8 cellular contexts compared by ENCODE assay signal in genomic region chr3:149751551-149751950, GRCh38. TPM values are rescaled to one million over a fixed set of nuclear protein-coding genes. Genes with fewer than 3 reads are reported as not detected.
A peak's percentile ranks its signal among the peaks of the same experiment; 100 is the strongest.
DNase-seq lines count a peak whose midpoint lies in the region; ATAC-seq and TF ChIP-seq lines count a peak whose summit lies in the region.

No MANE protein-coding gene starts in this region.

- no peak overlapping the region for H3K27ac ChIP-seq in liver (ENCODE audit: low read depth in 1 of 2, low read length in 2 of 2)

- peaks cover 2 to 15% (median 9%) of the 10 kb centered on the region in 4 donors for H3K4me1 ChIP-seq in liver (ENCODE audit: control insufficient read depth in 4 of 4, insufficient read depth in 4 of 4, low read length in 3 of 4)

- no peaks in the 10 kb centered on the region for H3K27me3 Mint-ChIP-seq in activated naive CD4-positive, alpha-beta T cell treated with anti-CD3 and anti-CD28 coated beads, Interleukin-2, amount 50 U/mL, for 24 hours
- no peaks in the 10 kb centered on the region for H3K27me3 Mint-ChIP-seq in activated naive CD8-positive, alpha-beta T cell treated with anti-CD3 and anti-CD28 coated beads, Interleukin-2, amount 50 U/mL, for 24 hours
- no peaks in the 10 kb centered on the region for H3K27me3 Mint-ChIP-seq in type B pancreatic cell

- no peak for TF ChIP-seq RAD21 in liver (IDR thresholded peaks at IDR 0.05)

- H3K4me3 Mint-ChIP-seq in activated naive CD4-positive, alpha-beta T cell treated with anti-CD3 and anti-CD28 coated beads, Interleukin-2, amount 50 U/mL, for 24 hours: peak overlapping the region; percentile 96
- H3K4me3 Mint-ChIP-seq in activated naive CD8-positive, alpha-beta T cell treated with anti-CD3 and anti-CD28 coated beads, Interleukin-2, amount 50 U/mL, for 24 hours: peak overlapping the region; percentile 92
- H3K4me3 Mint-ChIP-seq in type B pancreatic cell: peak overlapping the region; percentile 97

- peaks cover 6 to 17% (median 14%) of the 10 kb centered on the region in 4 donors for H3K36me3 ChIP-seq in liver (ENCODE audit: control insufficient read depth in 4 of 4, insufficient read depth in 3 of 4, low read depth in 1 of 4, low read length in 3 of 4)

- H3K4me1 Mint-ChIP-seq in activated naive CD4-positive, alpha-beta T cell treated with anti-CD3 and anti-CD28 coated beads, Interleukin-2, amount 50 U/mL, for 24 hours: peaks cover 50% of the 10 kb centered on the region
- H3K4me1 Mint-ChIP-seq in activated naive CD8-positive, alpha-beta T cell treated with anti-CD3 and anti-CD28 coated beads, Interleukin-2, amount 50 U/mL, for 24 hours: peaks cover 21% of the 10 kb centered on the region
- H3K4me1 Mint-ChIP-seq in type B pancreatic cell (ENCODE audit: unreplicated experiment): peaks cover 6% of the 10 kb centered on the region

- WGBS in liver: 25% methylated on average over 4 of the region's 4 CpGs

- no peak for ATAC-seq in activated naive CD4-positive, alpha-beta T cell treated with anti-CD3 and anti-CD28 coated beads, Interleukin-2, amount 50 U/mL, for 72 hours
- no peak for ATAC-seq in activated naive CD8-positive, alpha-beta T cell treated with anti-CD3 and anti-CD28 coated beads, Interleukin-2, amount 50 U/mL, for 24 hours
- ATAC-seq in HG02798 (IDR thresholded peaks at IDR 0.05; ENCODE audit: poor library complexity, unreplicated experiment): no peak
- no peak for ATAC-seq in HG03469 (IDR thresholded peaks at IDR 0.05; ENCODE audit: unreplicated experiment)

- H3K36me3 Mint-ChIP-seq in activated naive CD4-positive, alpha-beta T cell treated with anti-CD3 and anti-CD28 coated beads, Interleukin-2, amount 50 U/mL, for 24 hours: peaks cover 12% of the 10 kb centered on the region
- H3K36me3 Mint-ChIP-seq in activated naive CD4-positive, alpha-beta T cell treated with anti-CD3 and anti-CD28 coated beads, Interleukin-2, amount 50 U/mL, for 72 hours: peaks cover 15 to 23% of the 10 kb centered on the region in 2 donors
- H3K36me3 Mint-ChIP-seq in activated naive CD8-positive, alpha-beta T cell treated with anti-CD3 and anti-CD28 coated beads, Interleukin-2, amount 50 U/mL, for 24 hours (ENCODE audit: low read depth): peaks cover 28% of the 10 kb centered on the region
- peaks cover 15% of the 10 kb centered on the region for H3K36me3 Mint-ChIP-seq in type B pancreatic cell

- H3K9ac ChIP-seq in liver (ENCODE audit: low read depth in 1 of 2, low read length in 2 of 2): peak overlapping the region; percentile 79 to 86

- H3K27ac Mint-ChIP-seq in activated naive CD4-positive, alpha-beta T cell treated with anti-CD3 and anti-CD28 coated beads, Interleukin-2, amount 50 U/mL, for 24 hours: peak overlapping the region; percentile 92
- peak overlapping the region in 1 of 2 donors; percentile 94 for H3K27ac Mint-ChIP-seq in activated naive CD4-positive, alpha-beta T cell treated with anti-CD3 and anti-CD28 coated beads, Interleukin-2, amount 50 U/mL, for 72 hours
- H3K27ac Mint-ChIP-seq in activated naive CD8-positive, alpha-beta T cell treated with anti-CD3 and anti-CD28 coated beads, Interleukin-2, amount 50 U/mL, for 24 hours: peak overlapping the region; percentile 85
- peak overlapping the region; percentile 91 for H3K27ac Mint-ChIP-seq in type B pancreatic cell

- H3K4me3 ChIP-seq in liver (ENCODE audit: low read depth in 1 of 3, low read length in 3 of 3): peak overlapping the region; percentile 68 to 100 (median 96)

- no peaks in the 10 kb centered on the region for H3K27me3 ChIP-seq in liver (ENCODE audit: control insufficient read depth in 4 of 4, insufficient read depth in 4 of 4, low read length in 3 of 4)

- no peaks in the 10 kb centered on the region for H3K9me3 Mint-ChIP-seq in activated naive CD4-positive, alpha-beta T cell treated with anti-CD3 and anti-CD28 coated beads, Interleukin-2, amount 50 U/mL, for 24 hours
- peaks cover 0 to 6% of the 10 kb centered on the region in 2 donors for H3K9me3 Mint-ChIP-seq in activated naive CD4-positive, alpha-beta T cell treated with anti-CD3 and anti-CD28 coated beads, Interleukin-2, amount 50 U/mL, for 72 hours
- no peaks in the 10 kb centered on the region for H3K9me3 Mint-ChIP-seq in activated naive CD8-positive, alpha-beta T cell treated with anti-CD3 and anti-CD28 coated beads, Interleukin-2, amount 50 U/mL, for 24 hours
- H3K9me3 Mint-ChIP-seq in type B pancreatic cell: no peaks in the 10 kb centered on the region

- no peaks in the 10 kb centered on the region for H3K9me3 ChIP-seq in liver (ENCODE audit: control insufficient read depth in 4 of 4, low read length in 3 of 4)

- no peak for DNase-seq in activated naive CD4-positive, alpha-beta T cell treated with anti-CD3 and anti-CD28 coated beads, Interleukin-2, amount 50 U/mL, for 72 hours (ENCODE audit: low spot score in 2 of 2)
- no peak for DNase-seq in activated naive CD8-positive, alpha-beta T cell treated with anti-CD3 and anti-CD28 coated beads, Interleukin-2, amount 50 U/mL, for 24 hours
- DNase-seq in type B pancreatic cell (ENCODE audit: extremely low spot score, unreplicated experiment): no peak
- no peak for DNase-seq in foreskin melanocyte

- TF ChIP-seq CTCF in liver (IDR thresholded peaks at IDR 0.05; ENCODE audit: low read depth, low read length, missing input control): no peak
- no peak for TF ChIP-seq CTCF in type B pancreatic cell (conservative IDR thresholded peaks at IDR 0.05)

TF ChIP-seq in liver, 16 proteins besides CTCF, POLR2A, EP300 and RAD21:
- no peak for TF ChIP-seq HNF4G (IDR thresholded peaks at IDR 0.05)
- TF ChIP-seq FOXA2 (IDR thresholded peaks at IDR 0.05): no peak
- TF ChIP-seq, protein P1, sequence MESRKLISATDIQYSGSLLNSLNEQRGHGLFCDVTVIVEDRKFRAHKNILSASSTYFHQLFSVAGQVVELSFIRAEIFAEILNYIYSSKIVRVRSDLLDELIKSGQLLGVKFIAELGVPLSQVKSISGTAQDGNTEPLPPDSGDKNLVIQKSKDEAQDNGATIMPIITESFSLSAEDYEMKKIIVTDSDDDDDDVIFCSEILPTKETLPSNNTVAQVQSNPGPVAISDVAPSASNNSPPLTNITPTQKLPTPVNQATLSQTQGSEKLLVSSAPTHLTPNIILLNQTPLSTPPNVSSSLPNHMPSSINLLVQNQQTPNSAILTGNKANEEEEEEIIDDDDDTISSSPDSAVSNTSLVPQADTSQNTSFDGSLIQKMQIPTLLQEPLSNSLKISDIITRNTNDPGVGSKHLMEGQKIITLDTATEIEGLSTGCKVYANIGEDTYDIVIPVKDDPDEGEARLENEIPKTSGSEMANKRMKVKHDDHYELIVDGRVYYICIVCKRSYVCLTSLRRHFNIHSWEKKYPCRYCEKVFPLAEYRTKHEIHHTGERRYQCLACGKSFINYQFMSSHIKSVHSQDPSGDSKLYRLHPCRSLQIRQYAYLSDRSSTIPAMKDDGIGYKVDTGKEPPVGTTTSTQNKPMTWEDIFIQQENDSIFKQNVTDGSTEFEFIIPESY (IDR thresholded peaks at IDR 0.05): no peak
- TF ChIP-seq YY1 (IDR thresholded peaks at IDR 0.05): no peak
- no peak for TF ChIP-seq HNF4A (conservative IDR thresholded peaks at IDR 0.05)
- TF ChIP-seq, protein P2, sequence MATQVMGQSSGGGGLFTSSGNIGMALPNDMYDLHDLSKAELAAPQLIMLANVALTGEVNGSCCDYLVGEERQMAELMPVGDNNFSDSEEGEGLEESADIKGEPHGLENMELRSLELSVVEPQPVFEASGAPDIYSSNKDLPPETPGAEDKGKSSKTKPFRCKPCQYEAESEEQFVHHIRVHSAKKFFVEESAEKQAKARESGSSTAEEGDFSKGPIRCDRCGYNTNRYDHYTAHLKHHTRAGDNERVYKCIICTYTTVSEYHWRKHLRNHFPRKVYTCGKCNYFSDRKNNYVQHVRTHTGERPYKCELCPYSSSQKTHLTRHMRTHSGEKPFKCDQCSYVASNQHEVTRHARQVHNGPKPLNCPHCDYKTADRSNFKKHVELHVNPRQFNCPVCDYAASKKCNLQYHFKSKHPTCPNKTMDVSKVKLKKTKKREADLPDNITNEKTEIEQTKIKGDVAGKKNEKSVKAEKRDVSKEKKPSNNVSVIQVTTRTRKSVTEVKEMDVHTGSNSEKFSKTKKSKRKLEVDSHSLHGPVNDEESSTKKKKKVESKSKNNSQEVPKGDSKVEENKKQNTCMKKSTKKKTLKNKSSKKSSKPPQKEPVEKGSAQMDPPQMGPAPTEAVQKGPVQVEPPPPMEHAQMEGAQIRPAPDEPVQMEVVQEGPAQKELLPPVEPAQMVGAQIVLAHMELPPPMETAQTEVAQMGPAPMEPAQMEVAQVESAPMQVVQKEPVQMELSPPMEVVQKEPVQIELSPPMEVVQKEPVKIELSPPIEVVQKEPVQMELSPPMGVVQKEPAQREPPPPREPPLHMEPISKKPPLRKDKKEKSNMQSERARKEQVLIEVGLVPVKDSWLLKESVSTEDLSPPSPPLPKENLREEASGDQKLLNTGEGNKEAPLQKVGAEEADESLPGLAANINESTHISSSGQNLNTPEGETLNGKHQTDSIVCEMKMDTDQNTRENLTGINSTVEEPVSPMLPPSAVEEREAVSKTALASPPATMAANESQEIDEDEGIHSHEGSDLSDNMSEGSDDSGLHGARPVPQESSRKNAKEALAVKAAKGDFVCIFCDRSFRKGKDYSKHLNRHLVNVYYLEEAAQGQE (IDR thresholded peaks at IDR 0.05): no peak
- TF ChIP-seq, protein P3, sequence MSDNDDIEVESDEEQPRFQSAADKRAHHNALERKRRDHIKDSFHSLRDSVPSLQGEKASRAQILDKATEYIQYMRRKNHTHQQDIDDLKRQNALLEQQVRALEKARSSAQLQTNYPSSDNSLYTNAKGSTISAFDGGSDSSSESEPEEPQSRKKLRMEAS (IDR thresholded peaks at IDR 0.05): no peak
- TF ChIP-seq SP1 (IDR thresholded peaks at IDR 0.05): no peak
- TF ChIP-seq JUND (IDR thresholded peaks at IDR 0.05): no peak
- TF ChIP-seq FOXA1 (IDR thresholded peaks at IDR 0.05): no peak
- TF ChIP-seq RXRA (IDR thresholded peaks at IDR 0.05): no peak

RNA-seq across cellular contexts. Expression of gene COMMD2, which starts 0.7 kb away (rescaled TPM):
- total RNA-seq in activated naive CD4-positive, alpha-beta T cell treated with anti-CD3 and anti-CD28 coated beads, Interleukin-2, amount 50 U/mL, for 72 hours: 10 to 100 TPM; 24.6 to 25.0 TPM
- total RNA-seq in liver: 10 to 100 TPM; 10.7 to 11.8 TPM
- 10 to 100 TPM in 1 of 2 donors, 1 to 10 TPM in 1; 5.8 to 15.4 TPM for polyA plus RNA-seq in liver
- 53.2 and 55.7 TPM in 2 replicates for total RNA-seq in type B pancreatic cell (ENCODE audit: low replicate concordance)

RNA-seq across cellular contexts. Expression of gene ANKUB1, which starts 40.8 kb away (rescaled TPM):
- total RNA-seq in activated naive CD4-positive, alpha-beta T cell treated with anti-CD3 and anti-CD28 coated beads, Interleukin-2, amount 50 U/mL, for 72 hours: not detected
- total RNA-seq in liver: not detected
- under 1 TPM in 1 of 2 donors, not detected in 1; 0.19 TPM for polyA plus RNA-seq in liver
- total RNA-seq in type B pancreatic cell (ENCODE audit: low replicate concordance): 0.82 TPM in 1 of 2 replicates, not detected in the other
